Comparison of ENCODE assay signal across 2 cellular contexts in the genomic region with DNA sequence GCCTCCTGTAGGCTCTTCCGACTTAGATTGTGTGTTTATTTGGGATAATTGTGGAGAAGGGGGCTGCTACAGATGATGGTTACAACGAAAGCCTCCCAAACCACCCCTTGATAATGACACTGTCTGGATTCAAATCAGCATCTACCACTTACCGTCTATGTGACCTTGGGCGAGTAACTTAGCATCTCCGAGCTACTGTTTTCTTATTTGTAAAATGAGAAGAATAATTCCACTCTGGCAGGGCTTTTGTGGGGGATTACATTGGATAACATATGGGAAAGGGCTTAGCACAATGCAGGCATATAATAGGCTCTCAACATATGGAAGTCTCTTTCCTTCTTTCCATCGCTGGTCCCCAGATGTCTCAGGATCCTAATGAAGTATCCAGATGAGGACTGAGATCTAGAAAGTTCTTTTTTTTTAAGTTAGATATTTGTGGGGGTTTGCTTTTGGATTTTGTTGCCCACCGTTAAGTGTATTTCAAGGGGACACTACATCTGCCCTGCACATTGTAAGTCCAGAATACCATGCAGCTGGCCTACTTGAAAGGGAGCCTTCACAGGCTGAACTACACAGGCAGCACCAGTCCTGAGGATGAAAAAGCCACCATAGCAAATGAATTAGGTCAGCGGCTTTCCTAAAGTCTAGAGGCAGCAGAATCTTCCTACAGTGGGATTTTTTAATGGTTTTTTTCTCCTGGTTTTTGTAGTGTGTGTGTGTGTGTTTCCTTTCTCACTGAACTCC.
TF ChIP-seq lines count a peak whose summit lies in the region.

No MANE protein-coding gene starts in this region.

TF ChIP-seq in IMR-90, 13 proteins besides CTCF, POLR2A, EP300 and RAD21:
- TF ChIP-seq MAZ (IDR thresholded peaks at IDR 0.05; ENCODE audit: borderline replicate concordance, low read depth, low read length) (no peak), SMC3 (IDR thresholded peaks at IDR 0.05; ENCODE audit: low read depth, low read length) (no peak), FOS (IDR thresholded peaks at IDR 0.05; ENCODE audit: low read depth, low read length) (no peak), CEBPB (IDR thresholded peaks at IDR 0.05; ENCODE audit: low read depth, low read length) (no peak), RCOR1 (IDR thresholded peaks at IDR 0.05; ENCODE audit: insufficient replicate concordance, low read length) (no peak), RFX5 (IDR thresholded peaks at IDR 0.05; ENCODE audit: low read depth, low read length) (no peak), CHD1 (IDR thresholded peaks at IDR 0.05; ENCODE audit: low read depth, low read length) (no peak), NFE2L2 (IDR thresholded peaks at IDR 0.05; ENCODE audit: low read depth, low read length) (no peak), MXI1 (IDR thresholded peaks at IDR 0.05; ENCODE audit: borderline replicate concordance, low read depth, low read length) (no peak), BHLHE40 (IDR thresholded peaks at IDR 0.05; ENCODE audit: low read depth, low read length) (no peak), MAFK (IDR thresholded peaks at IDR 0.05; ENCODE audit: low read depth, low read length) (no peak)
- TF ChIP-seq, protein P1, sequence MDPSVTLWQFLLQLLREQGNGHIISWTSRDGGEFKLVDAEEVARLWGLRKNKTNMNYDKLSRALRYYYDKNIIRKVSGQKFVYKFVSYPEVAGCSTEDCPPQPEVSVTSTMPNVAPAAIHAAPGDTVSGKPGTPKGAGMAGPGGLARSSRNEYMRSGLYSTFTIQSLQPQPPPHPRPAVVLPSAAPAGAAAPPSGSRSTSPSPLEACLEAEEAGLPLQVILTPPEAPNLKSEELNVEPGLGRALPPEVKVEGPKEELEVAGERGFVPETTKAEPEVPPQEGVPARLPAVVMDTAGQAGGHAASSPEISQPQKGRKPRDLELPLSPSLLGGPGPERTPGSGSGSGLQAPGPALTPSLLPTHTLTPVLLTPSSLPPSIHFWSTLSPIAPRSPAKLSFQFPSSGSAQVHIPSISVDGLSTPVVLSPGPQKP (IDR thresholded peaks at IDR 0.05; ENCODE audit: borderline replicate concordance, low read depth, low read length) = no peak
- TF ChIP-seq, protein P2, sequence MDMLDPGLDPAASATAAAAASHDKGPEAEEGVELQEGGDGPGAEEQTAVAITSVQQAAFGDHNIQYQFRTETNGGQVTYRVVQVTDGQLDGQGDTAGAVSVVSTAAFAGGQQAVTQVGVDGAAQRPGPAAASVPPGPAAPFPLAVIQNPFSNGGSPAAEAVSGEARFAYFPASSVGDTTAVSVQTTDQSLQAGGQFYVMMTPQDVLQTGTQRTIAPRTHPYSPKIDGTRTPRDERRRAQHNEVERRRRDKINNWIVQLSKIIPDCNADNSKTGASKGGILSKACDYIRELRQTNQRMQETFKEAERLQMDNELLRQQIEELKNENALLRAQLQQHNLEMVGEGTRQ (IDR thresholded peaks at IDR 0.05; ENCODE audit: low read depth, low read length) = no peak
TF ChIP-seq in IMR-90: peak in this region for 0.

TF ChIP-seq in GM12878, 131 proteins besides CTCF, POLR2A, EP300 and RAD21:
- TF ChIP-seq EZH2 (IDR thresholded peaks at IDR 0.05; ENCODE audit: borderline replicate concordance, control insufficient read depth, low read depth, low read length) (0 out of 2 replicates have a peak, but pooled peaks have one; percentile 21), IKZF1 (conservative IDR thresholded peaks at IDR 0.05) (0 out of 2 replicates have a peak, but pooled peaks have one; percentile 4), RCOR1 (conservative IDR thresholded peaks at IDR 0.05; ENCODE audit: low read depth, low read length) (no peak)
TF ChIP-seq in GM12878: peak in this region for 2.
